ENCODE assay signal across 2 cellular contexts in the genomic region with DNA sequence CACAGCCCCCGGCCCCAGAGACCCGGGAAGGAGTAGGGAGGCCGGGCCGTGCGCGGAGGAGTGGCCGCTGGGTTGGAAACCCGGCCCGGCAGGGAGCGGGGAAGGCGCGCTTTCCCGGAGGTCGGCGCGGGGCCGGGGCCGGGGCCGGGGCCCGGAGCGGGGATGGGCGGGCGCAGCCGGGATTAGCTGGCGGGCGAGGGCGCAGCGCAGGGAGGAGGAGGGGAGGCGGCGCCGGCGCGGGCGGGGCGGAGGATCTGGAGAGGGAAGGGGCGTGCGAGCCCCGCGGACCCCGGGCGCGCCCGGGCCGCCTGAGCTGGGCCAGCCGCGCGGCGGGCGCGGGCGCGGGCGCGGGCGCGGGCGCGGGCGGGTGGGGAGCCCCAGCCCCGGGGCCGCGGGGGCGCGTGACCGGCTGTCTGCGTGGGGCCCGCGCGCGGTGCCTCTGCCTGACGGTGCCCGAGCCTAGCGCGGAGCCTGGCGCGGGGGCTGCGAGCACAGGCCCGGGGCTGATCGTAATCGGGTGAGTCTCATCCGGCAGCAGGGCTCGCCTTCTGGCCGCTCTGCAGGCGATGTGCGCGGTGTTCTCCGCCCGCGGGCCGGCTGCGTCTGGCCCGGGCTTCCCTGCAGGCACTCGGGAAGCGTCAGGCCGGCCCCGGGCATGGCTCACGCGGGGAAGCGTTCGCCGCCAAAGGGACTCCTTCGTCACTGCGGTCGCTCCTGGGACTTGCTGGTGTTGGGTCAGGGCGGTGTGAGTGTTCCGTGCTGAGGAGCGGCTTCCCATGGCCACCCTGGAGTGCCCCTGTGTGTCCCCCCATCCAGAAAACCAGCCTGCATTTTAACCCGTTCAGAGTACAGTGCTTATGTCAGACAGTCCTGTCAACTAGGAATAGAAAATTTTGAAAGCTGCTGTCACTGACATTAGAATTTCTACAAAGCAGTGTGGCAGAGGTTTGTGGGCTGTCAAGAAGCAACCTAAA.
TF ChIP-seq lines count a peak whose summit lies in the region.

No MANE protein-coding gene starts in this region.

TF ChIP-seq in A549, 52 proteins besides CTCF, POLR2A, EP300 and RAD21:
- TF ChIP-seq PHF8 (IDR thresholded peaks at IDR 0.05; ENCODE audit: borderline replicate concordance, low read depth) (peak; percentile 23; the same call in 1 of the 2 replicates), FOSL2 (IDR thresholded peaks at IDR 0.05) (no peak), FOSL2 (CRISPR knock-in tag; IDR thresholded peaks at IDR 0.05) (no peak)

TF ChIP-seq in H1, 55 proteins besides CTCF, POLR2A, EP300 and RAD21:
- 0 out of 2 replicates have a peak, but pooled peaks have one; percentile 22 for TF ChIP-seq TAF1 (IDR thresholded peaks at IDR 0.05; ENCODE audit: low read depth, low read length)
- peak; percentile 25 for TF ChIP-seq KDM4A (IDR thresholded peaks at IDR 0.05; ENCODE audit: low read depth, low read length, severe bottlenecking)
- no peak for TF ChIP-seq BCL11A (IDR thresholded peaks at IDR 0.05; ENCODE audit: low read depth in 2 of 2, low read length in 2 of 2)
- TF ChIP-seq SUZ12 (IDR thresholded peaks at IDR 0.05; ENCODE audit: low read length): peak; percentile 55; the same call in 1 of the 2 replicates
- TF ChIP-seq SIN3A (conservative IDR thresholded peaks at IDR 0.05 in 1 of 2, IDR thresholded peaks at IDR 0.05 in 1 of 2; ENCODE audit: low read depth in 1 of 2, low read length in 2 of 2): peak in 1 of 2 experiments; percentile 44; a peak in 1 of 4 replicates
- TF ChIP-seq RBBP5 (IDR thresholded peaks at IDR 0.05; ENCODE audit: borderline replicate concordance, low read depth, low read length): 0 out of 2 replicates have a peak, but pooled peaks have one; percentile 42
- no peak for TF ChIP-seq ATF3 (IDR thresholded peaks at IDR 0.05; ENCODE audit: insufficient read depth, low read depth, low read length)
TF ChIP-seq in H1: peak in this region for 5.
